23 cellular contexts compared by ENCODE assay signal in genomic region chr7:41612386-41612785, GRCh38.
DNase-seq lines count a peak whose midpoint lies in the region; ATAC-seq, FAIRE-seq and TF ChIP-seq lines count a peak whose summit lies in the region.
"Had no signal": no experiment of that assay in that cellular context is flagged by ENCODE, and none has a peak within 500 bp of the region (broad histone marks: within the 10 kb centered on the region; RNA-seq: fewer than 3 reads in every experiment).

No MANE protein-coding gene starts in this region.

- H3K27me3 ChIP-seq in GM23338 (ENCODE audit: insufficient read depth) (no peaks in the 10 kb centered on the region), H9 (ENCODE audit: insufficient read depth, low read length) (no peaks in the 10 kb centered on the region)
- H3K27me3 ChIP-seq: BLaER1 treated with 17β-estradiol and CSF1 and Interleukin-3, amounts not matched to agents 10 nM and 100 nM had no signal

- no peak overlapping the region for H2BK120ac ChIP-seq in H9 (ENCODE audit: low read depth, low read length, poor library complexity, severe bottlenecking)

- H3K36me3 ChIP-seq in GM23338 (ENCODE audit: insufficient read depth), result no peaks in the 10 kb centered on the region
- H3K36me3 ChIP-seq: BLaER1 treated with 17β-estradiol and CSF1 and Interleukin-3, amounts not matched to agents 10 nM and 100 nM had no signal

- H4K5ac ChIP-seq in H9 (ENCODE audit: insufficient read length, low read depth, low read length), result no peak overlapping the region

- H3K18ac ChIP-seq in H9 (ENCODE audit: insufficient read length, low read depth, low read length), result no peak overlapping the region

- peak; percentile 75 for FAIRE-seq in H54 (lab: Jason Lieb, UNC)
- FAIRE-seq: A549, D721Med, G401.6, GM12891 had no signal

- peak overlapping the region; percentile 43; the same call in 1 of the 2 replicates for H2AFZ ChIP-seq in GM23338
- H2AFZ ChIP-seq in H9 (ENCODE audit: low read length), result no peak overlapping the region

- H4K20me1 ChIP-seq in GM23338 (replicated peaks; ENCODE audit: insufficient read depth), result no peaks in the 10 kb centered on the region
- H4K20me1 ChIP-seq in H9 (ENCODE audit: control insufficient read depth, insufficient read depth, insufficient read length), result no peaks in the 10 kb centered on the region
- H4K20me1 ChIP-seq: BLaER1 treated with 17β-estradiol and CSF1 and Interleukin-3, amounts not matched to agents 10 nM and 100 nM had no signal

- H3K56ac ChIP-seq in H9 (ENCODE audit: insufficient read length, low read depth, low read length), result no peak overlapping the region

- no peak overlapping the region for H3T11ph ChIP-seq in H9 (ENCODE audit: low read length)

- H3K9me2 ChIP-seq in GM23338 (ENCODE audit: insufficient read depth), result peaks cover 3% of the 10 kb centered on the region; the same call in 1 of the 2 replicates

- H3K23ac ChIP-seq in H9 (ENCODE audit: insufficient read length, low read depth, low read length), result no peak overlapping the region

- no peaks in the 10 kb centered on the region for H3K23me2 ChIP-seq in H9 (ENCODE audit: insufficient read length, low read depth, low read length, poor library complexity, severe bottlenecking)

- TF ChIP-seq CTCF in GM23338 (conservative IDR thresholded peaks at IDR 0.05; ENCODE audit: low read depth in 2 of 2), result no peak
- no peak for TF ChIP-seq CTCF in H9 (conservative IDR thresholded peaks at IDR 0.05)

- no peak for ATAC-seq in GM23338
- ATAC-seq: A549; CD8-positive, alpha-beta T cell had no signal

- H3K4me3 ChIP-seq in GM23338, result no peak overlapping the region
- H3K4me3 ChIP-seq: A549; BLaER1 treated with 17β-estradiol and CSF1 and Interleukin-3, amounts not matched to agents 10 nM and 100 nM had no signal

- H3K79me2 ChIP-seq in GM23338 (replicated peaks; ENCODE audit: insufficient read depth) (no peaks in the 10 kb centered on the region), H9 (ENCODE audit: insufficient read depth, low read length) (no peaks in the 10 kb centered on the region)

- no peak overlapping the region for H4K8ac ChIP-seq in H9 (replicated peaks; ENCODE audit: insufficient read length, low read depth, low read length)

- WGBS in H9 (ENCODE audit: extremely low coverage, insufficient read length, low lambda C conversion rate), result no CpG with 5 or more reads among the region's 4 CpGs

- TF ChIP-seq POLR2A in H54 (IDR thresholded peaks at IDR 0.05; ENCODE audit: low read depth, low read length), result no peak

- H3K4me3 Mint-ChIP-seq in GM23338, result no peak overlapping the region
- no peak overlapping the region for H3K4me3 Mint-ChIP-seq in H9
- H3K4me3 Mint-ChIP-seq: B cell; CD4-positive, alpha-beta T cell; CD8-positive, alpha-beta T cell had no signal

- H3K27me3 Mint-ChIP-seq in GM23338 (ENCODE audit: insufficient read depth, low read depth, poor library complexity), result no peaks in the 10 kb centered on the region
- no peaks in the 10 kb centered on the region for H3K27me3 Mint-ChIP-seq in H9 (ENCODE audit: low read depth)
- H3K27me3 Mint-ChIP-seq: CD4-positive, alpha-beta T cell had no signal

- no peak overlapping the region for H3K27ac Mint-ChIP-seq in GM23338
- no peak overlapping the region for H3K27ac Mint-ChIP-seq in H9
- H3K27ac Mint-ChIP-seq: B cell; CD4-positive, alpha-beta T cell; CD8-positive, alpha-beta T cell had no signal

- H3K9ac ChIP-seq in H9 (ENCODE audit: extremely low read depth, insufficient read length, low read length), result no peak overlapping the region
- H3K9ac ChIP-seq: BLaER1 treated with 17β-estradiol and CSF1 and Interleukin-3, amounts not matched to agents 10 nM and 100 nM had no signal

- H3K9me3 Mint-ChIP-seq in GM23338, result no peaks in the 10 kb centered on the region
- no peaks in the 10 kb centered on the region; a peak in 1 of 5 replicates for H3K9me3 Mint-ChIP-seq in H9

- H3K4me1 Mint-ChIP-seq in GM23338 (no peaks in the 10 kb centered on the region), H9 (peaks cover 2 to 11% of the 10 kb centered on the region in 2 experiments; a peak in 3 of 4 replicates)
- H3K4me1 Mint-ChIP-seq: B cell had no signal

- H3K4me2 ChIP-seq in GM23338 (no peak overlapping the region), H9 (ENCODE audit: insufficient read depth, insufficient read length, low read length) (no peak overlapping the region)
- H3K4me2 ChIP-seq: A549; BLaER1 treated with 17β-estradiol and CSF1 and Interleukin-3, amounts not matched to agents 10 nM and 100 nM had no signal

- no peak overlapping the region for H2BK20ac ChIP-seq in H9 (ENCODE audit: low read depth, low read length, poor library complexity, severe bottlenecking)

- no peak for DNase-seq in GM23338 (ENCODE audit: low spot score)
- DNase-seq in H54 (ENCODE audit: insufficient read length, low spot score), result no peak
- DNase-seq in fibroblast of gingiva (ENCODE audit: low read depth), result peak; percentile 35
- DNase-seq in H9, result no peak
- DNase-seq in EL, result no peak
- DNase-seq in DMS153 treated with DMSO at 0.1 percent for 48 hours (lab: John Stamatoyannopoulos, UW; ENCODE audit: unreplicated experiment), result no peak
- DNase-seq: AML-193; Caco-2; Calu3; CD4-positive, alpha-beta T cell; CD8-positive, alpha-beta T cell; DMS53; DMS79; DND-41; GF-D8 had no signal

- no peak overlapping the region for H2AK5ac ChIP-seq in H9 (ENCODE audit: insufficient read length, low read length)

- H3K79me1 ChIP-seq in H9 (ENCODE audit: insufficient read depth, low read depth, low read length, poor library complexity, severe bottlenecking), result no peaks in the 10 kb centered on the region

- no peaks in the 10 kb centered on the region for H3K4me1 ChIP-seq in GM23338 (ENCODE audit: insufficient read depth)
- no peaks in the 10 kb centered on the region for H3K4me1 ChIP-seq in H9 (ENCODE audit: insufficient read depth, low read length)
- H3K4me1 ChIP-seq: A549; BLaER1 treated with 17β-estradiol and CSF1 and Interleukin-3, amounts not matched to agents 10 nM and 100 nM; Caco-2 had no signal

- no peaks in the 10 kb centered on the region for H3F3A ChIP-seq in GM23338 (replicated peaks; ENCODE audit: low read depth)

- no peak overlapping the region for H4K91ac ChIP-seq in H9 (ENCODE audit: insufficient read length, low read depth, low read length)

- H2BK15ac ChIP-seq in H9 (ENCODE audit: low read depth, low read length), result no peak overlapping the region

- H3K27ac ChIP-seq in GM23338 (ENCODE audit: low read depth) (no peak overlapping the region), H9 (ENCODE audit: insufficient read length, low read depth, low read length) (no peak overlapping the region)
- H3K27ac ChIP-seq: 22Rv1; A549; BLaER1 treated with 17β-estradiol and CSF1 and Interleukin-3, amounts not matched to agents 10 nM and 100 nM; C4-2B had no signal

- H2BK5ac ChIP-seq in H9 (ENCODE audit: insufficient read length, low read length), result no peak overlapping the region

- H3K14ac ChIP-seq in H9 (ENCODE audit: insufficient read depth, low read length), result no peak overlapping the region

- no peak overlapping the region for H2BK12ac ChIP-seq in H9 (ENCODE audit: insufficient read length, low read depth, low read length)

- no peak overlapping the region for H3K4ac ChIP-seq in H9 (ENCODE audit: low read depth, low read length)

- H3K36me3 Mint-ChIP-seq in GM23338 (ENCODE audit: low read depth) (no peaks in the 10 kb centered on the region), H9 (ENCODE audit: insufficient read depth in 1 of 3, low read depth in 3 of 3) (no peaks in the 10 kb centered on the region; a peak in 1 of 7 replicates)
- H3K36me3 Mint-ChIP-seq: CD8-positive, alpha-beta T cell had no signal

- H3K9me3 ChIP-seq in H9 (ENCODE audit: control insufficient read depth, low read depth, low read length), result no peaks in the 10 kb centered on the region
- H3K9me3 ChIP-seq: BLaER1 treated with 17β-estradiol and CSF1 and Interleukin-3, amounts not matched to agents 10 nM and 100 nM; Caco-2 had no signal

TF ChIP-seq in GM23338, 12 proteins besides CTCF, POLR2A, EP300 and RAD21 (continues in another document):
- TF ChIP-seq JUNB (IDR thresholded peaks at IDR 0.05; ENCODE audit: unreplicated experiment) (no peak), NANOG (IDR thresholded peaks at IDR 0.05; ENCODE audit: borderline replicate concordance) (no peak), CREB1 (CRISPR knock-in tag; IDR thresholded peaks at IDR 0.05; ENCODE audit: low read depth) (no peak), EZH2phosphoT487 (IDR thresholded peaks at IDR 0.05; ENCODE audit: unreplicated experiment) (no peak), ZNF114 (CRISPR knock-in tag; IDR thresholded peaks at IDR 0.05) (no peak), POLR2AphosphoS5 (IDR thresholded peaks at IDR 0.05; ENCODE audit: low read depth) (no peak), STAT1 (IDR thresholded peaks at IDR 0.05; ENCODE audit: unreplicated experiment) (no peak)
- TF ChIP-seq, protein P1, sequence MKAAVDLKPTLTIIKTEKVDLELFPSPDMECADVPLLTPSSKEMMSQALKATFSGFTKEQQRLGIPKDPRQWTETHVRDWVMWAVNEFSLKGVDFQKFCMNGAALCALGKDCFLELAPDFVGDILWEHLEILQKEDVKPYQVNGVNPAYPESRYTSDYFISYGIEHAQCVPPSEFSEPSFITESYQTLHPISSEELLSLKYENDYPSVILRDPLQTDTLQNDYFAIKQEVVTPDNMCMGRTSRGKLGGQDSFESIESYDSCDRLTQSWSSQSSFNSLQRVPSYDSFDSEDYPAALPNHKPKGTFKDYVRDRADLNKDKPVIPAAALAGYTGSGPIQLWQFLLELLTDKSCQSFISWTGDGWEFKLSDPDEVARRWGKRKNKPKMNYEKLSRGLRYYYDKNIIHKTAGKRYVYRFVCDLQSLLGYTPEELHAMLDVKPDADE (IDR thresholded peaks at IDR 0.05), result no peak
